10 cellular contexts compared by ENCODE assay signal in genomic region chr17:2883544-2884203, GRCh38.
DNase-seq lines count a peak whose midpoint lies in the region; ATAC-seq and TF ChIP-seq lines count a peak whose summit lies in the region.
"Had no signal": no experiment of that assay in that cellular context is flagged by ENCODE, and none has a peak within 500 bp of the region (broad histone marks: within the 10 kb centered on the region; RNA-seq: fewer than 3 reads in every experiment).

No MANE protein-coding gene starts in this region.

- H3K27me3 Mint-ChIP-seq in T-cell: no peaks in the 10 kb centered on the region
- H3K27me3 Mint-ChIP-seq: naive thymus-derived CD8-positive, alpha-beta T cell had no signal

- no TSS peak for BruUV-seq in IMR-90 (replicated peaks; lab: Mats Ljungman, UMichigan)

- no peak overlapping the region for H4K5ac ChIP-seq in IMR-90 (ENCODE audit: low read depth, low read length)

- H3K18ac ChIP-seq in IMR-90 (ENCODE audit: low read depth, low read length): no peak overlapping the region

- H2BK15ac ChIP-seq in IMR-90 (ENCODE audit: low read depth, low read length): no peak overlapping the region

- H3K4me1 Mint-ChIP-seq in T-cell: peaks cover 16 to 25% (median 18%) of the 10 kb centered on the region in 3 donors

- in situ Hi-C loops in IMR-90 (cut with MboI; ENCODE audit: low sequenced_read_pairs): no loop called here

- no peak overlapping the region for H3K9ac ChIP-seq in IMR-90 (ENCODE audit: low read depth, low read length)
- H3K9ac ChIP-seq in iPS-18a (ENCODE audit: low read length): peak overlapping the region; percentile 9

- no peak overlapping the region for H2BK120ac ChIP-seq in IMR-90 (ENCODE audit: low read depth, low read length)

- dilution Hi-C loops in IMR-90 (cut with HindIII; ENCODE audit: low sequenced_read_pairs, unreplicated experiment): no loop called here

- H3K56ac ChIP-seq in IMR-90 (ENCODE audit: extremely low read depth, insufficient read depth, low read length): no peak overlapping the region

- no peak overlapping the region; a peak in 1 of 4 replicates for H4K8ac ChIP-seq in IMR-90 (ENCODE audit: low read depth in 2 of 2, low read length in 2 of 2)

- no peak overlapping the region for H2BK20ac ChIP-seq in IMR-90 (ENCODE audit: low read depth, low read length)

- CTCF ChIA-PET in IMR-90 (lab: Yijun Ruan, JAX) (no interaction called here), T-cell (lab: Charles Lee) (interaction anchor here in 1 of 2 donors (0.6 to 1.0 kb wide), 2 partner anchors 21 to 313 kb away, joined by 3 to 6 read pairs; no protein-coding TSS in a partner anchor)

- no peak overlapping the region for H3K4me3 ChIP-seq in IMR-90 (ENCODE audit: insufficient read depth, low read depth, low read length)
- H3K4me3 ChIP-seq in iPS-18a (ENCODE audit: low read length): no peak overlapping the region

- peak overlapping the region; percentile 28 for H2AK9ac ChIP-seq in IMR-90 (replicated peaks; ENCODE audit: low read depth, low read length, poor library complexity)

- POLR2A ChIA-PET in IMR-90 (lab: Charles Lee; ENCODE audit: unreplicated experiment): no interaction called here
- POLR2A ChIA-PET in T-cell (lab: Charles Lee): no interaction called here

- DNase-seq in COLO829 (ENCODE audit: low spot score) (peak; percentile 42), IMR-90 (peak; percentile 62), SW480 (ENCODE audit: low spot score) (peak; percentile 81), T-cell (no peak)
- DNase-seq in activated CD4-positive, alpha-beta T cell treated with anti-CD3 and anti-CD28 coated beads, Interleukin-2, amount 50 U/mL, for 48 hours: no peak
- DNase-seq: naive thymus-derived CD8-positive, alpha-beta T cell; NCI-H446 treated with DMSO at 0.1 percent for 48 hours had no signal

- no peak overlapping the region for H3K4me3 Mint-ChIP-seq in T-cell
- H3K4me3 Mint-ChIP-seq: naive thymus-derived CD8-positive, alpha-beta T cell had no signal

- ATAC-seq in IMR-90 (ENCODE audit: low read depth) (peak; percentile 61; the same call in 1 of the 2 replicates), HG02870 (IDR thresholded peaks at IDR 0.05; ENCODE audit: unreplicated experiment) (no peak), T-cell (replicated peaks in 1 of 4) (no peak), HG02759 (IDR thresholded peaks at IDR 0.05; ENCODE audit: unreplicated experiment) (no peak)
- ATAC-seq: naive thymus-derived CD8-positive, alpha-beta T cell had no signal

- H3K79me1 ChIP-seq in IMR-90 (ENCODE audit: low read depth in 1 of 2, low read length in 2 of 2): peaks cover 4 to 9% of the 10 kb centered on the region in 2 experiments; a peak in 3 of 4 replicates

- WGBS in IMR-90 (ENCODE audit: extremely low coverage in 2 of 2, insufficient read length in 1 of 2), 2 experiments: no CpG with 5 or more reads among the region's 10 CpGs

- TF ChIP-seq CTCF in IMR-90 (conservative IDR thresholded peaks at IDR 0.05; ENCODE audit: low read depth, low read length): no peak

- H3K36me3 ChIP-seq in IMR-90 (ENCODE audit: control insufficient read depth, insufficient read depth, low read length) (no peaks in the 10 kb centered on the region), iPS-18a (ENCODE audit: control insufficient read depth, low read depth, low read length) (no peaks in the 10 kb centered on the region)

- no peaks in the 10 kb centered on the region for H3K9me3 ChIP-seq in IMR-90 (ENCODE audit: control insufficient read depth, insufficient read depth, low read length)
- no peaks in the 10 kb centered on the region for H3K9me3 ChIP-seq in iPS-18a (ENCODE audit: control insufficient read depth, low read depth, low read length)

- intact Hi-C loops in IMR-90 (cut with micrococcal nuclease): no loop called here

- no peaks in the 10 kb centered on the region for H3K9me1 ChIP-seq in IMR-90 (ENCODE audit: insufficient read depth, low read length)

- no peak overlapping the region for H3K14ac ChIP-seq in IMR-90 (replicated peaks; ENCODE audit: low read depth, low read length)

- peaks cover 7% of the 10 kb centered on the region for H3K36me3 Mint-ChIP-seq in T-cell

- H3K27ac ChIP-seq in IMR-90 (ENCODE audit: insufficient read depth, low read length) (no peak overlapping the region), iPS-18a (ENCODE audit: low read length) (no peak overlapping the region)

- no peak overlapping the region for H3K23ac ChIP-seq in IMR-90 (ENCODE audit: low read depth, low read length)

- peak overlapping the region; percentile 21 for H2AK5ac ChIP-seq in IMR-90 (ENCODE audit: low read depth, low read length)

- H3K9me3 Mint-ChIP-seq in T-cell: no peaks in the 10 kb centered on the region

- H4K20me1 ChIP-seq in IMR-90 (ENCODE audit: insufficient read depth, low read length): peaks cover 6% of the 10 kb centered on the region

- no peak overlapping the region for H3K4me2 ChIP-seq in IMR-90 (ENCODE audit: low read depth, low read length)

- no peak for TF ChIP-seq POLR2A in IMR-90 (IDR thresholded peaks at IDR 0.05; ENCODE audit: low read depth, low read length)

- no peak overlapping the region for H3K27ac Mint-ChIP-seq in T-cell

- H3K4me1 ChIP-seq in IMR-90 (ENCODE audit: control insufficient read depth, insufficient read depth, low read length) (peaks cover 3% of the 10 kb centered on the region; the same call in 1 of the 2 replicates), iPS-18a (ENCODE audit: control insufficient read depth, low read depth, low read length) (peaks cover 16% of the 10 kb centered on the region)

- TF ChIP-seq RAD21 in IMR-90 (IDR thresholded peaks at IDR 0.05; ENCODE audit: low read length): no peak

- H2AFZ ChIP-seq in IMR-90 (replicated peaks; ENCODE audit: low read length, poor library complexity): peak overlapping the region; percentile 70

- H2BK5ac ChIP-seq in IMR-90 (ENCODE audit: low read depth, low read length, poor library complexity, severe bottlenecking): no peak overlapping the region

- H3K27me3 ChIP-seq in IMR-90 (ENCODE audit: control insufficient read depth, insufficient read depth, low read length) (no peaks in the 10 kb centered on the region), iPS-18a (ENCODE audit: control insufficient read depth, insufficient read depth, low read length) (no peaks in the 10 kb centered on the region)

- no peak overlapping the region for H4K91ac ChIP-seq in IMR-90 (ENCODE audit: insufficient read depth, low read depth, low read length)

- H3K4ac ChIP-seq in IMR-90 (ENCODE audit: low read depth, low read length): no peak overlapping the region

TF ChIP-seq in IMR-90, 13 proteins besides CTCF, POLR2A, EP300 and RAD21:
- TF ChIP-seq FOS (IDR thresholded peaks at IDR 0.05; ENCODE audit: low read depth, low read length) (no peak), NFE2L2 (IDR thresholded peaks at IDR 0.05; ENCODE audit: low read depth, low read length) (no peak)
TF ChIP-seq in IMR-90: peak in this region for 0.

Comparison
In these comparisons a context has a peak if more than half of its experiments do, and no peak if none do; other contexts are left out.
1. DNase-seq: peak in COLO829 (single experiment), IMR-90 (single experiment) and SW480 (single experiment); none in activated CD4-positive, alpha-beta T cell treated with anti-CD3 and anti-CD28 coated beads, Interleukin-2, amount 50 U/mL, for 48 hours (0 of 2) and T-cell (0 of 34).